In the genomic region with DNA sequence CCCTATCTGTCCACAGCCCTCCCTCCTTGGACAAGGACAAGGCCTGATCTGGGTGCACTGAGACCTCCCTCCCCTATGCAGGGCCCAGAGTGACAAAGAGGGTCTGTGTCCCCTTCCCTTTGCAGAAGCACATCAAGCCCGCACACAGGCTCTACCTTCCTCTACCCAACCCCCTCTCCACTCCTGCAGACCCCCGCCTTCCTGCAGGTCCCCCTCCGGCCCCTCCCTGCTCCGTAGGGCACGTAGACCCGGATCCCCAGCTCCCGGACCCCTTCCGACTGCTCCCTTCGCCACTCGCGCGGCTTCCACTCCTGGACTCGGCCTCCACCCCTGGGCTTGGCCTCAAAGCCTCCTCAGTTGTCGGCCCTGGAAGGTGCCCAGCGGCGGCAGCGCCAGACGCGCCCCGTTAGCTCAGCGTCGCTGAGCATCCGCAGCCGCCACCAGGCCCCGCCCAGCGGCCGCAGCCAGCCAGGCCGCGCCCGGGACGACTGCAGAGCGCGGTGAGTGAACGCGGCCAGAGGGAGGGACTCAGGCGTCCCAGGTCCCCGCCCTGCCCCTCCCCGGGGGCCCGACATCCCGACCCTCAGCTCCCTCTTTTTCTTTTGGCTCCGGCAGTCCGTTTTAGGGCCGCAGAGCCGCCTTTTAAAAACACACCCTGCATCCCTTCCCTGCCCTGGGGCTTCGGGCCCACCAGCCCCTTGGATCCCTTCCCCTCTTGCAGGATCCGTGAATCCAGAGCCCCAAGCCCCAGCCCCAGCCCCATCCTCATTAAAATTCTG, we compare ENCODE assay signal across 9 cellular contexts. TPM values are rescaled to one million over a fixed set of nuclear protein-coding genes. Genes with fewer than 3 reads are reported as not detected.
A peak's percentile ranks its signal among the peaks of the same experiment; 100 is the strongest.
DNase-seq lines count a peak whose midpoint lies in the region; ATAC-seq and TF ChIP-seq lines count a peak whose summit lies in the region.
"Had no signal": no experiment of that assay in that cellular context is flagged by ENCODE, and none has a peak within 500 bp of the region (broad histone marks: within the 10 kb centered on the region; RNA-seq: fewer than 3 reads in every experiment).

No MANE protein-coding gene starts in this region.

- peak; percentile 33 for ATAC-seq in HG03196 (IDR thresholded peaks at IDR 0.05; ENCODE audit: unreplicated experiment)
- ATAC-seq in HG03135 (IDR thresholded peaks at IDR 0.05; ENCODE audit: unreplicated experiment), result no peak

- H3K36me3 ChIP-seq in WERI-Rb-1 (no peaks in the 10 kb centered on the region), skeletal muscle satellite cell (ENCODE audit: insufficient read depth, low read length) (peaks cover 5% of the 10 kb centered on the region)

- H3K9me3 ChIP-seq in WERI-Rb-1 (ENCODE audit: severe bottlenecking) (no peaks in the 10 kb centered on the region), skeletal muscle satellite cell (replicated peaks; ENCODE audit: low read length) (no peaks in the 10 kb centered on the region)

- DNase-seq in AG20443 (ENCODE audit: low spot score), result peak; percentile 89
- peak; percentile 22 for DNase-seq in WERI-Rb-1
- peak; percentile 86 for DNase-seq in cerebellum (ENCODE audit: low spot score)
- DNase-seq in islet precursor cell, result peak; percentile 81
- DNase-seq in GF-D8 (lab: John Stamatoyannopoulos, UW), result no peak

- no peak for TF ChIP-seq CTCF in WERI-Rb-1 (IDR thresholded peaks at IDR 0.05; ENCODE audit: low read depth, low read length)

- peak overlapping the region; percentile 88 for H3K4me2 ChIP-seq in skeletal muscle satellite cell (ENCODE audit: low read length)

- H3K27me3 ChIP-seq in WERI-Rb-1 (ENCODE audit: insufficient read depth, low read depth, severe bottlenecking) (no peaks in the 10 kb centered on the region), skeletal muscle satellite cell (ENCODE audit: control insufficient read depth, insufficient read depth, low read length) (no peaks in the 10 kb centered on the region)

- H3K4me1 ChIP-seq in skeletal muscle satellite cell (ENCODE audit: control insufficient read depth, insufficient read depth, low read length), result peaks cover 25% of the 10 kb centered on the region

- H3K27ac ChIP-seq in WERI-Rb-1, result no peak overlapping the region

- H3K9ac ChIP-seq in skeletal muscle satellite cell (ENCODE audit: low read depth, low read length), result peak overlapping the region; percentile 96

- H3K4me3 ChIP-seq in WERI-Rb-1 (ENCODE audit: low read depth, low read length), result peak overlapping the region; percentile 32
- peak overlapping the region; percentile 67 for H3K4me3 ChIP-seq in skeletal muscle satellite cell (ENCODE audit: low read length)

RNA-seq across cellular contexts. Expression of gene MYADM, which starts 1.6 kb away (rescaled TPM):
- total RNA-seq in cerebellum, result 4.7 TPM
- total RNA-seq in skeletal muscle satellite cell (2012; rRNA removed), result 16.7 and 34.1 TPM in 2 replicates

RNA-seq across cellular contexts. Expression of gene PRKCG, which starts 15.9 kb away (rescaled TPM):
- 1.7 TPM for total RNA-seq in cerebellum
- total RNA-seq in skeletal muscle satellite cell (2012; rRNA removed), result not detected in 2 replicates

RNA-seq across cellular contexts. Expression of gene NLRP12, which starts 42.0 kb away (rescaled TPM):
- 0.27 TPM for total RNA-seq in cerebellum
- total RNA-seq in skeletal muscle satellite cell (2012; rRNA removed), result not detected in 2 replicates

RNA-seq across cellular contexts. Expression of gene CACNG7, which starts 43.0 kb away (rescaled TPM):
- 14.0 TPM for total RNA-seq in cerebellum
- 0.22 and 0.51 TPM in 2 replicates for total RNA-seq in skeletal muscle satellite cell (2012; rRNA removed)
- total RNA-seq: renal cortical epithelial cell had no signal
